Comparison of ENCODE assay signal across 16 cellular contexts in genomic region chr9:21682376-21682775, GRCh38.
DNase-seq lines count a peak whose midpoint lies in the region; ATAC-seq and TF ChIP-seq lines count a peak whose summit lies in the region.
"Had no signal": no experiment of that assay in that cellular context is flagged by ENCODE, and none has a peak within 500 bp of the region (broad histone marks: within the 10 kb centered on the region; RNA-seq: fewer than 3 reads in every experiment).

No MANE protein-coding gene starts in this region.

- CTCF ChIA-PET in mammary epithelial cell (lab: Charles Lee; ENCODE audit: low non-redundant PET) = interaction anchor here (0.6 to 0.7 kb wide), 2 partner anchors 71 to 153 kb away, joined by 3 read pairs; no protein-coding TSS in a partner anchor

- H2AFZ ChIP-seq in GM23248 (no peak overlapping the region), mammary epithelial cell (ENCODE audit: low read depth, low read length) (no peak overlapping the region), osteoblast (ENCODE audit: low read length) (no peak overlapping the region)

- dilution Hi-C loops in mammary epithelial cell (cut with HindIII; ENCODE audit: low sequenced_read_pairs) = no loop called here

- no TSS peak for BruUV-seq in mammary epithelial cell (replicated peaks; lab: Mats Ljungman, UMichigan)

- H3K4me1 ChIP-seq in GM23248 (ENCODE audit: insufficient read depth) (peaks cover 99% of the 10 kb centered on the region), mammary epithelial cell (ENCODE audit: insufficient read depth, low read length) (peaks cover 81% of the 10 kb centered on the region), osteoblast (ENCODE audit: insufficient read depth, low read length) (peaks cover 88% of the 10 kb centered on the region), gastroesophageal sphincter (no peaks in the 10 kb centered on the region)

- no peaks in the 10 kb centered on the region for H3K9me2 ChIP-seq in GM23248 (ENCODE audit: insufficient read depth)

- H3K36me3 ChIP-seq in GM23248 (ENCODE audit: low read depth) (no peaks in the 10 kb centered on the region), mammary epithelial cell (ENCODE audit: insufficient read depth, low read length) (no peaks in the 10 kb centered on the region), osteoblast (ENCODE audit: insufficient read depth, low read length) (no peaks in the 10 kb centered on the region), gastroesophageal sphincter (no peaks in the 10 kb centered on the region)

- ATAC-seq in gastroesophageal sphincter = no peak
- ATAC-seq: SK-N-SH treated with all-trans-retinoic acid at 6 μM for 48 hours, T-cell had no signal

- no peaks in the 10 kb centered on the region for H4K20me1 ChIP-seq in GM23248 (ENCODE audit: insufficient read depth)
- no peaks in the 10 kb centered on the region for H4K20me1 ChIP-seq in mammary epithelial cell (ENCODE audit: insufficient read depth, low read length)
- no peaks in the 10 kb centered on the region for H4K20me1 ChIP-seq in osteoblast (ENCODE audit: insufficient read depth, low read length)

- TF ChIP-seq CTCF in mammary epithelial cell (conservative IDR thresholded peaks at IDR 0.05 in 1 of 2, IDR thresholded peaks at IDR 0.05 in 1 of 2; ENCODE audit: extremely low read depth in 1 of 2, insufficient read depth in 1 of 2, low read depth in 1 of 2, low read length in 2 of 2) = no peak
- no peak for TF ChIP-seq CTCF in osteoblast (IDR thresholded peaks at IDR 0.05; ENCODE audit: extremely low read depth, low read depth, low read length)
- no peak for TF ChIP-seq CTCF in gastroesophageal sphincter (IDR thresholded peaks at IDR 0.05)

- peak overlapping the region; percentile 37 for H3K9ac ChIP-seq in GM23248
- peak overlapping the region; percentile 69 for H3K9ac ChIP-seq in mammary epithelial cell (ENCODE audit: insufficient read depth, low read length)

- TF ChIP-seq POLR2A in gastroesophageal sphincter (IDR thresholded peaks at IDR 0.05) = no peak

- H3K4me2 ChIP-seq in GM23248 (ENCODE audit: unreplicated experiment) (peak overlapping the region; percentile 52), mammary epithelial cell (ENCODE audit: insufficient read depth, low read depth, low read length) (peak overlapping the region; percentile 72), osteoblast (ENCODE audit: insufficient read depth, low read length) (peak overlapping the region; percentile 60)

- H3K27me3 ChIP-seq in GM23248 (replicated peaks; ENCODE audit: insufficient read depth) (no peaks in the 10 kb centered on the region), mammary epithelial cell (ENCODE audit: insufficient read depth, low read length) (no peaks in the 10 kb centered on the region), osteoblast (ENCODE audit: insufficient read depth, low read length) (no peaks in the 10 kb centered on the region), gastroesophageal sphincter (no peaks in the 10 kb centered on the region)

- H3K9me3 ChIP-seq in GM23248 (ENCODE audit: low read depth) (no peaks in the 10 kb centered on the region), mammary epithelial cell (replicated peaks; ENCODE audit: insufficient read depth, low read length) (no peaks in the 10 kb centered on the region), osteoblast (ENCODE audit: low read depth, low read length) (no peaks in the 10 kb centered on the region), gastroesophageal sphincter (no peaks in the 10 kb centered on the region)

- intact Hi-C loops in mammary epithelial cell (cut with micrococcal nuclease) = loop anchor here (10.0 kb wide), 1 partner anchor 348 kb away; the partner anchor contains the start of gene KLHL9

- peaks cover 12% of the 10 kb centered on the region for H3K79me2 ChIP-seq in GM23248 (ENCODE audit: insufficient read depth)
- H3K79me2 ChIP-seq in mammary epithelial cell (ENCODE audit: insufficient read depth, low read length) = peaks cover 36% of the 10 kb centered on the region
- no peaks in the 10 kb centered on the region for H3K79me2 ChIP-seq in osteoblast (ENCODE audit: insufficient read depth, low read length)

- in situ Hi-C loops in GM23248 (cut with MboI) = no loop called here
- in situ Hi-C loops in mammary epithelial cell (cut with MboI; ENCODE audit: low sequenced_read_pairs in 2 of 2) = loop anchor here (10.0 kb wide), 2 partner anchors 108 to 128 kb away; no protein-coding TSS in a partner anchor

- no peak for TF ChIP-seq EP300 in gastroesophageal sphincter (IDR thresholded peaks at IDR 0.05)

- H3K27ac ChIP-seq in GM23248 = peak overlapping the region; percentile 73
- H3K27ac ChIP-seq in mammary epithelial cell (ENCODE audit: insufficient read depth, low read depth, low read length) = peak overlapping the region; percentile 99
- H3K27ac ChIP-seq in osteoblast (ENCODE audit: low read depth, low read length) = peak overlapping the region; percentile 79
- H3K27ac ChIP-seq in gastroesophageal sphincter = no peak overlapping the region
- H3K27ac ChIP-seq: C4-2B had no signal

- H3K4me3 ChIP-seq in GM23248 (no peak overlapping the region), mammary epithelial cell (replicated peaks in 1 of 3; ENCODE audit: insufficient read depth in 1 of 3, low read depth in 2 of 3, low read length in 3 of 3) (no peak overlapping the region), osteoblast (ENCODE audit: insufficient read depth, low read length) (no peak overlapping the region), gastroesophageal sphincter (no peak overlapping the region)

- 93 to 98% methylated on average over 2 of the region's 2 CpGs for WGBS in GM23248 (ENCODE audit: low coverage in 1 of 2, low lambda C conversion rate in 2 of 2, missing lambda C conversion rate in 2 of 2), 2 experiments
- WGBS in mammary epithelial cell (ENCODE audit: low coverage, missing lambda C conversion rate) = 89% methylated on average over 2 of the region's 2 CpGs
- 85 to 100% methylated on average over 1 to 2 of the region's 2 CpGs for WGBS in gastroesophageal sphincter (ENCODE audit: low coverage in 1 of 2), 2 donors

- peak; percentile 19 for DNase-seq in GM23248
- DNase-seq in M059J (ENCODE audit: low read depth) = peak; percentile 51
- no peak for DNase-seq in mammary epithelial cell
- DNase-seq in osteoblast (ENCODE audit: insufficient read length, low spot score, missing footprints) = peak; percentile 66
- DNase-seq in NCI-H2171 (lab: John Stamatoyannopoulos, UW) = no peak
- no peak for DNase-seq in NOMO-1 (lab: John Stamatoyannopoulos, UW; ENCODE audit: unreplicated experiment in 2 of 2)
- DNase-seq: AML-193, H9, NCI-H1105 treated with DMSO at 0.1 percent for 48 hours, NCI-H187 treated with DMSO at 0.1 percent for 48 hours, NCI-H526, SHP77 treated with DMSO at 0.1 percent for 48 hours, T-cell had no signal

- H3F3A ChIP-seq in GM23248 (ENCODE audit: insufficient read depth) = peaks cover 89% of the 10 kb centered on the region

Comparison
In these comparisons a context has a peak if more than half of its experiments do, and no peak if none do; other contexts are left out.
1. DNase-seq: peak in GM23248 (single experiment), M059J (single experiment) and osteoblast (single experiment); none in mammary epithelial cell (single experiment), NCI-H2171 (single experiment) and NOMO-1 (0 of 2).
2. H3K27ac ChIP-seq: peak in GM23248 (single experiment), mammary epithelial cell (single experiment) and osteoblast (single experiment); none in gastroesophageal sphincter (0 of 4).
3. Peak in every context shown above with its lines, with median percentiles within 50 percentile points of each other: H3K4me2 ChIP-seq.